21 cellular contexts compared by ENCODE assay signal in genomic region chr17:65749479-65749878, GRCh38.
DNase-seq lines count a peak whose midpoint lies in the region; ATAC-seq, FAIRE-seq and TF ChIP-seq lines count a peak whose summit lies in the region.
"Had no signal": no experiment of that assay in that cellular context is flagged by ENCODE, and none has a peak within 500 bp of the region (broad histone marks: within the 10 kb centered on the region; RNA-seq: fewer than 3 reads in every experiment).

No MANE protein-coding gene starts in this region.

- no peak overlapping the region for H3K4me3 Mint-ChIP-seq in HFFc6
- H3K4me3 Mint-ChIP-seq: activated CD4-positive, alpha-beta memory T cell treated with anti-CD3 and anti-CD28 coated beads for 36 hours; activated naive CD8-positive, alpha-beta T cell treated with anti-CD3 and anti-CD28 coated beads for 36 hours; activated T-cell treated with anti-CD3 and anti-CD28 coated beads, Interleukin-2, amount 50 U/mL, for 72 hours had no signal

- no peaks in the 10 kb centered on the region for H3K79me2 ChIP-seq in osteoblast (ENCODE audit: insufficient read depth, low read length)

- no peak overlapping the region; a peak in 1 of 6 replicates for H3K27ac ChIP-seq in A549
- no peak overlapping the region for H3K27ac ChIP-seq in osteoblast (ENCODE audit: low read depth, low read length)
- no peak overlapping the region for H3K27ac ChIP-seq in esophagus squamous epithelium

- H3K4me1 Mint-ChIP-seq in HFFc6 (ENCODE audit: low read depth) = peaks cover 22% of the 10 kb centered on the region

- H3K9ac ChIP-seq in adipocyte (ENCODE audit: low read length) = no peak overlapping the region

- CTCF ChIA-PET in A549 (lab: Yijun Ruan, JAX) = no interaction called here

- H2AFZ ChIP-seq in osteoblast (ENCODE audit: low read length) = no peak overlapping the region

- DNase-seq in A549 (ENCODE audit: low read depth in 1 of 2, low spot score in 1 of 2) (peak in 1 of 2 experiments; percentile 55), HFFc6 (peak; percentile 50), adipocyte (ENCODE audit: low read depth) (peak; percentile 62), fibroblast of the aortic adventitia (ENCODE audit: low read depth) (peak; percentile 67), osteoblast (ENCODE audit: insufficient read length, low spot score, missing footprints) (no peak), esophagus squamous epithelium (lab: John Stamatoyannopoulos, UW) (no peak), midbrain (lab: John Stamatoyannopoulos, UW) (no peak)
- DNase-seq in effector CD4-positive, alpha-beta T cell = no peak
- DNase-seq: activated CD4-positive, alpha-beta memory T cell treated with anti-CD3 and anti-CD28 coated beads for 36 hours; activated naive CD8-positive, alpha-beta T cell treated with anti-CD3 and anti-CD28 coated beads for 36 hours; activated T-cell treated with anti-CD3 and anti-CD28 coated beads, Interleukin-2, amount 50 U/mL, for 72 hours; cerebellar nuclear complex; kidney glomerular epithelial cell; mucosa of descending colon; occipital lobe; stimulated activated naive CD4-positive, alpha-beta T cell had no signal

- no peak for TF ChIP-seq POLR2A in A549 (IDR thresholded peaks at IDR 0.05; ENCODE audit: low read length)
- no peak for TF ChIP-seq POLR2A in esophagus squamous epithelium (IDR thresholded peaks at IDR 0.05)

- no peak overlapping the region; the same call in 2 of the 3 replicates for H3K4me2 ChIP-seq in A549
- H3K4me2 ChIP-seq in osteoblast (ENCODE audit: insufficient read depth, low read length) = no peak overlapping the region

- H3K27me3 ChIP-seq in adipocyte (replicated peaks; ENCODE audit: control insufficient read depth, insufficient read depth, low read length) (no peaks in the 10 kb centered on the region), osteoblast (ENCODE audit: insufficient read depth, low read length) (no peaks in the 10 kb centered on the region), esophagus squamous epithelium (no peaks in the 10 kb centered on the region)
- H3K27me3 ChIP-seq: vagina had no signal

- no peaks in the 10 kb centered on the region for H3K9me3 Mint-ChIP-seq in HFFc6
- H3K9me3 Mint-ChIP-seq: activated CD4-positive, alpha-beta memory T cell treated with anti-CD3 and anti-CD28 coated beads for 36 hours; activated naive CD8-positive, alpha-beta T cell treated with anti-CD3 and anti-CD28 coated beads for 36 hours; activated T-cell treated with anti-CD3 and anti-CD28 coated beads, Interleukin-2, amount 50 U/mL, for 72 hours had no signal

- peaks cover 1% of the 10 kb centered on the region for H3K27me3 Mint-ChIP-seq in HFFc6 (ENCODE audit: insufficient read depth)

- H3K36me3 ChIP-seq in adipocyte (ENCODE audit: control insufficient read depth, insufficient read depth, low read length, severe bottlenecking) (no peaks in the 10 kb centered on the region), osteoblast (ENCODE audit: insufficient read depth, low read length) (no peaks in the 10 kb centered on the region), esophagus squamous epithelium (no peaks in the 10 kb centered on the region)
- H3K36me3 ChIP-seq: vagina had no signal

- H3K4me3 ChIP-seq in A549 (no peak overlapping the region), adipocyte (ENCODE audit: low read length) (no peak overlapping the region), fibroblast of the aortic adventitia (ENCODE audit: low read depth, low read length) (no peak overlapping the region), osteoblast (ENCODE audit: insufficient read depth, low read length) (no peak overlapping the region), esophagus squamous epithelium (no peak overlapping the region)
- H3K4me3 ChIP-seq: K562, mucosa of descending colon, skin epidermis, vagina had no signal

- H3K36me3 Mint-ChIP-seq in HFFc6 (ENCODE audit: low read depth) = no peaks in the 10 kb centered on the region
- H3K36me3 Mint-ChIP-seq: activated CD4-positive, alpha-beta memory T cell treated with anti-CD3 and anti-CD28 coated beads for 36 hours; activated naive CD8-positive, alpha-beta T cell treated with anti-CD3 and anti-CD28 coated beads for 36 hours had no signal

- H3K9me3 ChIP-seq in A549 (no peaks in the 10 kb centered on the region), adipocyte (ENCODE audit: control insufficient read depth, low read length) (no peaks in the 10 kb centered on the region), osteoblast (ENCODE audit: low read depth, low read length) (no peaks in the 10 kb centered on the region), esophagus squamous epithelium (no peaks in the 10 kb centered on the region)
- H3K9me3 ChIP-seq: mucosa of descending colon, vagina had no signal

- H3K27ac Mint-ChIP-seq in HFFc6 = no peak overlapping the region
- H3K27ac Mint-ChIP-seq: activated CD4-positive, alpha-beta memory T cell treated with anti-CD3 and anti-CD28 coated beads for 36 hours; activated naive CD8-positive, alpha-beta T cell treated with anti-CD3 and anti-CD28 coated beads for 36 hours had no signal

- no peak for TF ChIP-seq RAD21 in A549 (conservative IDR thresholded peaks at IDR 0.05 in 1 of 2, IDR thresholded peaks at IDR 0.05 in 1 of 2)

- ATAC-seq in A549 = no peak
- ATAC-seq: activated T-cell treated with anti-CD3 and anti-CD28 coated beads, Interleukin-2, amount 50 U/mL, for 72 hours; K562; mucosa of descending colon had no signal

- no peak for TF ChIP-seq CTCF in A549 (IDR thresholded peaks at IDR 0.05)
- no peak for TF ChIP-seq CTCF in HFFc6 (IDR thresholded peaks at IDR 0.05)
- no peak for TF ChIP-seq CTCF in fibroblast of the aortic adventitia (IDR thresholded peaks at IDR 0.05; ENCODE audit: insufficient read depth, low read length)
- TF ChIP-seq CTCF in osteoblast (IDR thresholded peaks at IDR 0.05; ENCODE audit: extremely low read depth, low read depth, low read length) = no peak
- TF ChIP-seq CTCF in esophagus squamous epithelium (IDR thresholded peaks at IDR 0.05) = no peak

- H3K4me1 ChIP-seq in A549 = peaks cover 22% of the 10 kb centered on the region
- H3K4me1 ChIP-seq in adipocyte (ENCODE audit: control insufficient read depth, insufficient read depth, low read length) = peaks cover 12% of the 10 kb centered on the region
- peaks cover 21% of the 10 kb centered on the region for H3K4me1 ChIP-seq in osteoblast (ENCODE audit: insufficient read depth, low read length)
- H3K4me1 ChIP-seq in esophagus squamous epithelium = peaks cover 0 to 29% (median 9%) of the 10 kb centered on the region in 3 donors

- H4K20me1 ChIP-seq in osteoblast (ENCODE audit: insufficient read depth, low read length) = no peaks in the 10 kb centered on the region

- no peak for FAIRE-seq in A549 (lab: Jason Lieb, UNC)
- FAIRE-seq: endometrium, G401.6, K562 had no signal

- POLR2A ChIA-PET in A549 (lab: Yijun Ruan, JAX) = no interaction called here

- peak in 1 of 2 experiments; percentile 48; a peak in 1 of 5 replicates for TF ChIP-seq EP300 in A549 (IDR thresholded peaks at IDR 0.05)

- 88% methylated on average over 2 of the region's 2 CpGs for WGBS in A549 (ENCODE audit: missing lambda C conversion rate)
- 37 to 57% methylated on average over 2 of the region's 2 CpGs for WGBS in esophagus squamous epithelium, 2 donors

- intact Hi-C loops in esophagus squamous epithelium (cut with DNase I) = no loop called here

TF ChIP-seq in A549, 52 proteins besides CTCF, POLR2A, EP300 and RAD21:
- TF ChIP-seq CBX8 (IDR thresholded peaks at IDR 0.05) = no peak
- TF ChIP-seq CEBPB (IDR thresholded peaks at IDR 0.05) = peak; percentile 55 to 65; a peak in 3 of 4 replicates
- peak; percentile 72; the same call in 1 of the 2 replicates for TF ChIP-seq JUNB (IDR thresholded peaks at IDR 0.05)
- TF ChIP-seq MAFK (IDR thresholded peaks at IDR 0.05; ENCODE audit: partially characterized antibody) = no peak
- peak; percentile 72 for TF ChIP-seq GATA3 (IDR thresholded peaks at IDR 0.05; ENCODE audit: borderline replicate concordance)
- no peak for TF ChIP-seq PBX3 (IDR thresholded peaks at IDR 0.05)
- TF ChIP-seq JUN (IDR thresholded peaks at IDR 0.05) = 0 out of 5 replicates have a peak, but pooled peaks of 1 of the 2 experiments have one; percentile 33
- peak; percentile 51; the same call in 1 of the 2 replicates for TF ChIP-seq FOSL2 (IDR thresholded peaks at IDR 0.05)
- TF ChIP-seq FOSL2 (CRISPR knock-in tag; IDR thresholded peaks at IDR 0.05) = no peak
- no peak for TF ChIP-seq MYC (IDR thresholded peaks at IDR 0.05; ENCODE audit: borderline replicate concordance, low read length)

Comparison
In these comparisons a context has a peak if more than half of its experiments do, and no peak if none do; other contexts are left out.
1. DNase-seq: peak in HFFc6 (single experiment), adipocyte (single experiment) and fibroblast of the aortic adventitia (single experiment); none in effector CD4-positive, alpha-beta T cell (single experiment), osteoblast (single experiment), esophagus squamous epithelium (single experiment) and midbrain (single experiment).